ENCODE assay signal across 1 cellular context in the genomic region with DNA sequence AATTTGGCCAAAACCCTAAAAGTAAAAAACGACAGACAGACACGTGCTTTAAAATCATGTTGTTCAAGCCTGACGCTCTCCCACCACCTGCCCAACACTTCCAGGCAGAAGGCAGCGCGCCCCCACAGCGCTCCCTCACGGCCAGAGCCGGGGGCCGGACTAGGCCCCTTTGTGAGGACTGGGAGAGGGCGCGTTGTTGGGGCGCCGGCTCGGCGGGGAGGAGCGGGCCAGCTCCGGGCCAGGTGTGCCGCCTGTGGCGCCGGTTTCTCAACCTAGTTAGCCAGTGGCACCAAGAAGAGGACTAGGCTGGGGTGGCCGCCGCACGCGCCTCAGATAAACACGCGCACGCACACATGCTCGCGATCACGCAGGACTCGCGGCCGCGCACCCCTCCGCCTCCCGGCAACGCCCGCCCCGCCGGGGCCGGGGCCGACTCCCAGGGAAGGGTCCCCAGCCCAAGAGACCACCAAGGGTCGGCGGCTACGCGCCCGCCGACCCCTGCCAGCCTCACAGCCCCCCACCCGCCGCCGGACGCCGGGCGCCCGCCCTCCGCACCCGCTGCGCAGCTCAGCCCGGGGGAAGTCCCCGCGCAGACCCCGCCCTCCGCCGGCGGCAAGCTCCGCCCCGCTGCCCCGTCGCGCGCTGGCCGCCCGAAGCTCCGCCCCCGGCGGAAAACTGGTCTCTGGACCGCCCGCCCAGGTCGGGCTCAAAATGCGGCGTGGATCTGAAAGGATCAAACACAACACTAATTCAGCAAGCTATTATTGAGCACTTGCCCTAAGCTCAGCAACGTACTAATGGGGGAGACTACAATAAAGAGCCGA.
TF ChIP-seq lines count a peak whose summit lies in the region.

A gene (minus strand): TSS at position 584 of the 824 bp plus-strand sequence.

TF ChIP-seq in HepG2, 621 proteins besides CTCF, POLR2A, EP300 and RAD21 (continued from another document and continues in another):
- TF ChIP-seq, protein P1, sequence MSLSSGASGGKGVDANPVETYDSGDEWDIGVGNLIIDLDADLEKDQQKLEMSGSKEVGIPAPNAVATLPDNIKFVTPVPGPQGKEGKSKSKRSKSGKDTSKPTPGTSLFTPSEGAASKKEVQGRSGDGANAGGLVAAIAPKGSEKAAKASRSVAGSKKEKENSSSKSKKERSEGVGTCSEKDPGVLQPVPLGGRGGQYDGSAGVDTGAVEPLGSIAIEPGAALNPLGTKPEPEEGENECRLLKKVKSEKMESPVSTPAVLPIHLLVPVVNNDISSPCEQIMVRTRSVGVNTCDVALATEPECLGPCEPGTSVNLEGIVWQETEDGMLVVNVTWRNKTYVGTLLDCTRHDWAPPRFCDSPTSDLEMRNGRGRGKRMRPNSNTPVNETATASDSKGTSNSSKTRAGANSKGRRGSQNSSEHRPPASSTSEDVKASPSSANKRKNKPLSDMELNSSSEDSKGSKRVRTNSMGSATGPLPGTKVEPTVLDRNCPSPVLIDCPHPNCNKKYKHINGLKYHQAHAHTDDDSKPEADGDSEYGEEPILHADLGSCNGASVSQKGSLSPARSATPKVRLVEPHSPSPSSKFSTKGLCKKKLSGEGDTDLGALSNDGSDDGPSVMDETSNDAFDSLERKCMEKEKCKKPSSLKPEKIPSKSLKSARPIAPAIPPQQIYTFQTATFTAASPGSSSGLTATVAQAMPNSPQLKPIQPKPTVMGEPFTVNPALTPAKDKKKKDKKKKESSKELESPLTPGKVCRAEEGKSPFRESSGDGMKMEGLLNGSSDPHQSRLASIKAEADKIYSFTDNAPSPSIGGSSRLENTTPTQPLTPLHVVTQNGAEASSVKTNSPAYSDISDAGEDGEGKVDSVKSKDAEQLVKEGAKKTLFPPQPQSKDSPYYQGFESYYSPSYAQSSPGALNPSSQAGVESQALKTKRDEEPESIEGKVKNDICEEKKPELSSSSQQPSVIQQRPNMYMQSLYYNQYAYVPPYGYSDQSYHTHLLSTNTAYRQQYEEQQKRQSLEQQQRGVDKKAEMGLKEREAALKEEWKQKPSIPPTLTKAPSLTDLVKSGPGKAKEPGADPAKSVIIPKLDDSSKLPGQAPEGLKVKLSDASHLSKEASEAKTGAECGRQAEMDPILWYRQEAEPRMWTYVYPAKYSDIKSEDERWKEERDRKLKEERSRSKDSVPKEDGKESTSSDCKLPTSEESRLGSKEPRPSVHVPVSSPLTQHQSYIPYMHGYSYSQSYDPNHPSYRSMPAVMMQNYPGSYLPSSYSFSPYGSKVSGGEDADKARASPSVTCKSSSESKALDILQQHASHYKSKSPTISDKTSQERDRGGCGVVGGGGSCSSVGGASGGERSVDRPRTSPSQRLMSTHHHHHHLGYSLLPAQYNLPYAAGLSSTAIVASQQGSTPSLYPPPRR (CRISPR knock-in tag; IDR thresholded peaks at IDR 0.05; ENCODE audit: borderline replicate concordance): peak; percentile 45; the same call in 1 of the 2 replicates
- TF ChIP-seq ZBTB42 (CRISPR knock-in tag; IDR thresholded peaks at IDR 0.05): no peak
- TF ChIP-seq, protein P2, sequence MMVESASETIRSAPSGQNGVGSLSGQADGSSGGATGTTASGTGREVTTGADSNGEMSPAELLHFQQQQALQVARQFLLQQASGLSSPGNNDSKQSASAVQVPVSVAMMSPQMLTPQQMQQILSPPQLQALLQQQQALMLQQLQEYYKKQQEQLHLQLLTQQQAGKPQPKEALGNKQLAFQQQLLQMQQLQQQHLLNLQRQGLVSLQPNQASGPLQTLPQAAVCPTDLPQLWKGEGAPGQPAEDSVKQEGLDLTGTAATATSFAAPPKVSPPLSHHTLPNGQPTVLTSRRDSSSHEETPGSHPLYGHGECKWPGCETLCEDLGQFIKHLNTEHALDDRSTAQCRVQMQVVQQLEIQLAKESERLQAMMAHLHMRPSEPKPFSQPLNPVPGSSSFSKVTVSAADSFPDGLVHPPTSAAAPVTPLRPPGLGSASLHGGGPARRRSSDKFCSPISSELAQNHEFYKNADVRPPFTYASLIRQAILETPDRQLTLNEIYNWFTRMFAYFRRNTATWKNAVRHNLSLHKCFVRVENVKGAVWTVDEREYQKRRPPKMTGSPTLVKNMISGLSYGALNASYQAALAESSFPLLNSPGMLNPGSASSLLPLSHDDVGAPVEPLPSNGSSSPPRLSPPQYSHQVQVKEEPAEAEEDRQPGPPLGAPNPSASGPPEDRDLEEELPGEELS (CRISPR knock-in tag; IDR thresholded peaks at IDR 0.05): peak; percentile 16
- TF ChIP-seq ZNF773 (CRISPR knock-in tag; IDR thresholded peaks at IDR 0.05; ENCODE audit: borderline replicate concordance): peak; percentile 34; the same call in 1 of the 2 replicates
- no peak for TF ChIP-seq IKZF4 (CRISPR knock-in tag; IDR thresholded peaks at IDR 0.05; ENCODE audit: borderline replicate concordance, low read depth, not compliant biosample characterization)
- TF ChIP-seq SPEN (CRISPR knock-in tag; IDR thresholded peaks at IDR 0.05; ENCODE audit: low read depth): no peak
- TF ChIP-seq ZNF24 (IDR thresholded peaks at IDR 0.05): no peak
- TF ChIP-seq, protein P3, sequence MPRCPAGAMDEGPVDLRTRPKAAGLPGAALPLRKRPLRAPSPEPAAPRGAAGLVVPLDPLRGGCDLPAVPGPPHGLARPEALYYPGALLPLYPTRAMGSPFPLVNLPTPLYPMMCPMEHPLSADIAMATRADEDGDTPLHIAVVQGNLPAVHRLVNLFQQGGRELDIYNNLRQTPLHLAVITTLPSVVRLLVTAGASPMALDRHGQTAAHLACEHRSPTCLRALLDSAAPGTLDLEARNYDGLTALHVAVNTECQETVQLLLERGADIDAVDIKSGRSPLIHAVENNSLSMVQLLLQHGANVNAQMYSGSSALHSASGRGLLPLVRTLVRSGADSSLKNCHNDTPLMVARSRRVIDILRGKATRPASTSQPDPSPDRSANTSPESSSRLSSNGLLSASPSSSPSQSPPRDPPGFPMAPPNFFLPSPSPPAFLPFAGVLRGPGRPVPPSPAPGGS (CRISPR knock-in tag; IDR thresholded peaks at IDR 0.05): no peak
- peak; percentile 95 for TF ChIP-seq ZFX (CRISPR knock-in tag; IDR thresholded peaks at IDR 0.05; ENCODE audit: low read depth)
- TF ChIP-seq NKX3-1 (CRISPR knock-in tag; IDR thresholded peaks at IDR 0.05): peak; percentile 79; the same call in 1 of the 2 replicates
- TF ChIP-seq SRY (CRISPR knock-in tag; IDR thresholded peaks at IDR 0.05): peak; percentile 81
- 0 out of 2 replicates have a peak, but pooled peaks have one; percentile 56 for TF ChIP-seq MYNN (CRISPR knock-in tag; IDR thresholded peaks at IDR 0.05; ENCODE audit: low read depth)
- TF ChIP-seq, protein P4, sequence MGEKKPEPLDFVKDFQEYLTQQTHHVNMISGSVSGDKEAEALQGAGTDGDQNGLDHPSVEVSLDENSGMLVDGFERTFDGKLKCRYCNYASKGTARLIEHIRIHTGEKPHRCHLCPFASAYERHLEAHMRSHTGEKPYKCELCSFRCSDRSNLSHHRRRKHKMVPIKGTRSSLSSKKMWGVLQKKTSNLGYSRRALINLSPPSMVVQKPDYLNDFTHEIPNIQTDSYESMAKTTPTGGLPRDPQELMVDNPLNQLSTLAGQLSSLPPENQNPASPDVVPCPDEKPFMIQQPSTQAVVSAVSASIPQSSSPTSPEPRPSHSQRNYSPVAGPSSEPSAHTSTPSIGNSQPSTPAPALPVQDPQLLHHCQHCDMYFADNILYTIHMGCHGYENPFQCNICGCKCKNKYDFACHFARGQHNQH (CRISPR knock-in tag; IDR thresholded peaks at IDR 0.05): no peak; the same call in 1 of the 2 replicates
- TF ChIP-seq TOE1 (CRISPR knock-in tag; IDR thresholded peaks at IDR 0.05): no peak
- TF ChIP-seq ZNF614 (CRISPR knock-in tag; IDR thresholded peaks at IDR 0.05; ENCODE audit: borderline replicate concordance): no peak
- peak; percentile 70 for TF ChIP-seq POGZ (CRISPR knock-in tag; IDR thresholded peaks at IDR 0.05)
- peak; percentile 65; the same call in 1 of the 2 replicates for TF ChIP-seq ZNF329 (CRISPR knock-in tag; IDR thresholded peaks at IDR 0.05; ENCODE audit: low read depth)
- no peak for TF ChIP-seq ZSCAN21 (CRISPR knock-in tag; IDR thresholded peaks at IDR 0.05; ENCODE audit: borderline replicate concordance)
- no peak for TF ChIP-seq ZFP36L1 (CRISPR knock-in tag; IDR thresholded peaks at IDR 0.05)
- TF ChIP-seq HMGA1 (CRISPR knock-in tag; conservative IDR thresholded peaks at IDR 0.05): no peak
- TF ChIP-seq ZNF496 (CRISPR knock-in tag; IDR thresholded peaks at IDR 0.05; ENCODE audit: insufficient replicate concordance): no peak
- no peak for TF ChIP-seq PPARG (CRISPR knock-in tag; conservative IDR thresholded peaks at IDR 0.05)
- TF ChIP-seq SUZ12 (IDR thresholded peaks at IDR 0.05; ENCODE audit: low read depth, low read length): no peak
- TF ChIP-seq ZNF672 (CRISPR knock-in tag; IDR thresholded peaks at IDR 0.05): no peak
- TF ChIP-seq, protein P5, sequence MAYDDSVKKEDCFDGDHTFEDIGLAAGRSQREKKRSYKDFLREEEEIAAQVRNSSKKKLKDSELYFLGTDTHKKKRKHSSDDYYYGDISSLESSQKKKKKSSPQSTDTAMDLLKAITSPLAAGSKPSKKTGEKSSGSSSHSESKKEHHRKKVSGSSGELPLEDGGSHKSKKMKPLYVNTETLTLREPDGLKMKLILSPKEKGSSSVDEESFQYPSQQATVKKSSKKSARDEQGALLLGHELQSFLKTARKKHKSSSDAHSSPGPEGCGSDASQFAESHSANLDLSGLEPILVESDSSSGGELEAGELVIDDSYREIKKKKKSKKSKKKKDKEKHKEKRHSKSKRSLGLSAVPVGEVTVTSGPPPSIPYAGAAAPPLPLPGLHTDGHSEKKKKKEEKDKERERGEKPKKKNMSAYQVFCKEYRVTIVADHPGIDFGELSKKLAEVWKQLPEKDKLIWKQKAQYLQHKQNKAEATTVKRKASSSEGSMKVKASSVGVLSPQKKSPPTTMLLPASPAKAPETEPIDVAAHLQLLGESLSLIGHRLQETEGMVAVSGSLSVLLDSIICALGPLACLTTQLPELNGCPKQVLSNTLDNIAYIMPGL (CRISPR knock-in tag; IDR thresholded peaks at IDR 0.05; ENCODE audit: borderline replicate concordance in 1 of 2, low read depth in 1 of 2): peak; percentile 94 to 97
- TF ChIP-seq ZNF234 (CRISPR knock-in tag; conservative IDR thresholded peaks at IDR 0.05): 0 out of 2 replicates have a peak, but pooled peaks have one; percentile 30
- no peak for TF ChIP-seq NFE2L1 (CRISPR knock-in tag; IDR thresholded peaks at IDR 0.05; ENCODE audit: borderline replicate concordance)
- peak; percentile 45; the same call in 1 of the 2 replicates for TF ChIP-seq REPIN1 (CRISPR knock-in tag; IDR thresholded peaks at IDR 0.05; ENCODE audit: borderline replicate concordance, low read depth)
- TF ChIP-seq ZNF30 (CRISPR knock-in tag; IDR thresholded peaks at IDR 0.05): 0 out of 2 replicates have a peak, but pooled peaks have one; percentile 49
- TF ChIP-seq, protein P6, sequence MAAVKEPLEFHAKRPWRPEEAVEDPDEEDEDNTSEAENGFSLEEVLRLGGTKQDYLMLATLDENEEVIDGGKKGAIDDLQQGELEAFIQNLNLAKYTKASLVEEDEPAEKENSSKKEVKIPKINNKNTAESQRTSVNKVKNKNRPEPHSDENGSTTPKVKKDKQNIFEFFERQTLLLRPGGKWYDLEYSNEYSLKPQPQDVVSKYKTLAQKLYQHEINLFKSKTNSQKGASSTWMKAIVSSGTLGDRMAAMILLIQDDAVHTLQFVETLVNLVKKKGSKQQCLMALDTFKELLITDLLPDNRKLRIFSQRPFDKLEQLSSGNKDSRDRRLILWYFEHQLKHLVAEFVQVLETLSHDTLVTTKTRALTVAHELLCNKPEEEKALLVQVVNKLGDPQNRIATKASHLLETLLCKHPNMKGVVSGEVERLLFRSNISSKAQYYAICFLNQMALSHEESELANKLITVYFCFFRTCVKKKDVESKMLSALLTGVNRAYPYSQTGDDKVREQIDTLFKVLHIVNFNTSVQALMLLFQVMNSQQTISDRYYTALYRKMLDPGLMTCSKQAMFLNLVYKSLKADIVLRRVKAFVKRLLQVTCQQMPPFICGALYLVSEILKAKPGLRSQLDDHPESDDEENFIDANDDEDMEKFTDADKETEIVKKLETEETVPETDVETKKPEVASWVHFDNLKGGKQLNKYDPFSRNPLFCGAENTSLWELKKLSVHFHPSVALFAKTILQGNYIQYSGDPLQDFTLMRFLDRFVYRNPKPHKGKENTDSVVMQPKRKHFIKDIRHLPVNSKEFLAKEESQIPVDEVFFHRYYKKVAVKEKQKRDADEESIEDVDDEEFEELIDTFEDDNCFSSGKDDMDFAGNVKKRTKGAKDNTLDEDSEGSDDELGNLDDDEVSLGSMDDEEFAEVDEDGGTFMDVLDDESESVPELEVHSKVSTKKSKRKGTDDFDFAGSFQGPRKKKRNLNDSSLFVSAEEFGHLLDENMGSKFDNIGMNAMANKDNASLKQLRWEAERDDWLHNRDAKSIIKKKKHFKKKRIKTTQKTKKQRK (IDR thresholded peaks at IDR 0.05; ENCODE audit: low read length): no peak
- TF ChIP-seq ZIK1 (CRISPR knock-in tag; IDR thresholded peaks at IDR 0.05; ENCODE audit: borderline replicate concordance, low read depth): peak; percentile 69; the same call in 1 of the 2 replicates
- no peak for TF ChIP-seq ZNF530 (CRISPR knock-in tag; IDR thresholded peaks at IDR 0.05; ENCODE audit: low read depth)
- no peak for TF ChIP-seq DPF2 (CRISPR knock-in tag; IDR thresholded peaks at IDR 0.05; ENCODE audit: borderline replicate concordance, low read depth)
- TF ChIP-seq, protein P7, sequence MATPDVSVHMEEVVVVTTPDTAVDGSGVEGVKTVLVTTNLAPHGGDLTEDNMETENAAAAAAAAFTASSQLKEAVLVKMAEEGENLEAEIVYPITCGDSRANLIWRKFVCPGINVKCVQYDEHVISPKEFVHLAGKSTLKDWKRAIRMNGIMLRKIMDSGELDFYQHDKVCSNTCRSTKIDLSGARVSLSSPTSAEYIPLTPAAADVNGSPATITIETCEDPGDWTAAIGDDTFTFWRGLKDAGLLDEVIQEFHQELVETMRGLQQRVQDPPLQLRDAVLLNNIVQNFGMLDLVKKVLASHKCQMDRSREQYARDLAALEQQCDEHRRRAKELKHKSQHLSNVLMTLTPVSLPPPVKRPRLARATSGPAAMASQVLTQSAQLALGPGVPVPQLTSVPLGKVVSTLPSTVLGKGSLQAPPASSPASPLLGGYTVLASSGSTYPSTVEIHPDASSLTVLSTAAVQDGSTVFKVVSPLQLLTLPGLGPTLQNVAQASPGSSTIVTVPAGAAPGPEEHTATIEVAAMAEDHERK (CRISPR knock-in tag; IDR thresholded peaks at IDR 0.05; ENCODE audit: low read depth): no peak
- no peak for TF ChIP-seq TAF15 (IDR thresholded peaks at IDR 0.05; ENCODE audit: low read depth, low read length, poor library complexity, severe bottlenecking)
- no peak for TF ChIP-seq SATB2 (CRISPR knock-in tag; IDR thresholded peaks at IDR 0.05)
- no peak for TF ChIP-seq GFI1 (CRISPR knock-in tag; IDR thresholded peaks at IDR 0.05; ENCODE audit: borderline replicate concordance)
- TF ChIP-seq SP4 (CRISPR knock-in tag; IDR thresholded peaks at IDR 0.05): peak; percentile 92
- no peak for TF ChIP-seq CEBPG (CRISPR knock-in tag; IDR thresholded peaks at IDR 0.05)
- TF ChIP-seq, protein P8, sequence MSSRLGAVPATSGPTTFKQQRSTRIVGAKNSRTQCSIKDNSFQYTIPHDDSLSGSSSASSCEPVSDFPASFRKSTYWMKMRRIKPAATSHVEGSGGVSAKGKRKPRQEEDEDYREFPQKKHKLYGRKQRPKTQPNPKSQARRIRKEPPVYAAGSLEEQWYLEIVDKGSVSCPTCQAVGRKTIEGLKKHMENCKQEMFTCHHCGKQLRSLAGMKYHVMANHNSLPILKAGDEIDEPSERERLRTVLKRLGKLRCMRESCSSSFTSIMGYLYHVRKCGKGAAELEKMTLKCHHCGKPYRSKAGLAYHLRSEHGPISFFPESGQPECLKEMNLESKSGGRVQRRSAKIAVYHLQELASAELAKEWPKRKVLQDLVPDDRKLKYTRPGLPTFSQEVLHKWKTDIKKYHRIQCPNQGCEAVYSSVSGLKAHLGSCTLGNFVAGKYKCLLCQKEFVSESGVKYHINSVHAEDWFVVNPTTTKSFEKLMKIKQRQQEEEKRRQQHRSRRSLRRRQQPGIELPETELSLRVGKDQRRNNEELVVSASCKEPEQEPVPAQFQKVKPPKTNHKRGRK (CRISPR knock-in tag; IDR thresholded peaks at IDR 0.05): 0 out of 2 replicates have a peak, but pooled peaks have one; percentile 52
- 0 out of 2 replicates have a peak, but pooled peaks have one; percentile 53 for TF ChIP-seq AHR (CRISPR knock-in tag; IDR thresholded peaks at IDR 0.05)
- TF ChIP-seq ZBTB21 (CRISPR knock-in tag; IDR thresholded peaks at IDR 0.05): no peak
